In the genomic region with DNA sequence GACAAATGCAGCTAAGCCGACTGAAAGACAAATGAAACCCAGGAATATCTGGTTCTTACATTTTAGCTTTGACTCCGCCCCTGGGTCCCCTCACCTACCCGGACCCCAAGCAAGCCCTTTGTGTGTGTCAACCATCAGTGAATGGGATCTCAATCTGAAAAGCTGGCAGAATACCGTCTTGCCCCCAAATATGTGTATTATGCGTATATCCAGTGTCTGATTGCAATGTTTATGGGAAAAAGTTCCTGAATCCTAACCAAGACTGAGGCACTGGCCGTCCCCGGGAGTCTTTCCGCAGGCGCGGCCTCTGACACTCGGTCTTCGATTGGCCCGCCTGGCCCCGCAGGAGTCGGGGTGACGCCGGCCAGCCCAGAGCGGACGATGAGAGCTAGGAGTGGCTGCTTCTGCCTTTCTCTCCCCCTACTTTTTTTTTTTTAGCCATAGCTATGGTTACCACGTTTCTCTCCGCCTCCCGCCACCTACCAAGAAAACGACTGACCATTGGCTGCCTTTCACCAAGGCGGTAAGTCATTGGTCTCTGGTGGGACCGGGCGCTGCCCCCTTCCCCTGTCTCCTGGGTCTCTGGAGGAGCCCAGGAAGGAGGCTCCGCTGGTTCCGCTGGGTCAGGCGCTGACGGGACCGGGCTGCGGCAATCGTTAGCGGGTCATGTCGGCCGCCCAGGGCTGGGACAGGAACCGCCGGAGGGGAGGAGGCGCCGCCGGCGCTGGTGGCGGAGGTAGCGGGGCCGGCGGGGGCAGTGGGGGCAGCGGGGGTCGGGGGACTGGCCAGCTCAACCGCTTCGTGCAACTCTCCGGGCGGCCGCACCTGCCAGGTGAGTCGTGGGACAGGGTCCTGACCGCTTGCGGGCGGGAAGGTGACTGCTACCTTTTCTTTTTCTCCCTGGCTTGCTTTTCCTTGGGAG, we compare ENCODE assay signal across 1 cellular context.
TF ChIP-seq lines count a peak whose summit lies in the region.

Gene KLHDC10 (plus strand): TSS at position 557 of the 922 bp plus-strand sequence. CDS start 110 bp downstream, at position 667.

TF ChIP-seq in K562, 482 proteins besides CTCF, POLR2A, EP300 and RAD21 (continued from another document and continues in another):
- TF ChIP-seq SP1 (CRISPR knock-in tag; IDR thresholded peaks at IDR 0.05): peak; percentile 96
- peak; percentile 78 for TF ChIP-seq POLR2G (IDR thresholded peaks at IDR 0.05; ENCODE audit: low read depth, low read length)
- peak; percentile 79 for TF ChIP-seq POLR2H (tag; IDR thresholded peaks at IDR 0.05; ENCODE audit: low read depth)
- 0 out of 2 replicates have a peak, but pooled peaks have one; percentile 31 for TF ChIP-seq ZNF589 (CRISPR knock-in tag; IDR thresholded peaks at IDR 0.05; ENCODE audit: low read depth)
- TF ChIP-seq GABPB1 (CRISPR knock-in tag; IDR thresholded peaks at IDR 0.05): peak; percentile 70
- TF ChIP-seq SMARCE1 (IDR thresholded peaks at IDR 0.05): peak; percentile 41; the same call in 1 of the 2 replicates
- peak; percentile 57 to 92; a peak in 3 of 4 replicates for TF ChIP-seq RCOR1 (IDR thresholded peaks at IDR 0.05; ENCODE audit: borderline replicate concordance in 1 of 2, low read depth in 2 of 2, low read length in 2 of 2)
- TF ChIP-seq SP2 (IDR thresholded peaks at IDR 0.05; ENCODE audit: extremely low read depth, low read depth, low read length, poor library complexity, severe bottlenecking): peak; percentile 37
- no peak for TF ChIP-seq ZFP36 (IDR thresholded peaks at IDR 0.05; ENCODE audit: low read depth, low read length, partially characterized antibody)
- TF ChIP-seq PHTF2 (CRISPR knock-in tag; IDR thresholded peaks at IDR 0.05): 0 out of 2 replicates have a peak, but pooled peaks have one; percentile 39
- peak; percentile 81 for TF ChIP-seq ESRRA (IDR thresholded peaks at IDR 0.05; ENCODE audit: borderline replicate concordance, low read depth)
- 0 out of 2 replicates have a peak, but pooled peaks have one; percentile 43 for TF ChIP-seq TAF7 (tag; IDR thresholded peaks at IDR 0.05)
- no peak for TF ChIP-seq NR1H2 (CRISPR knock-in tag; IDR thresholded peaks at IDR 0.05)
- TF ChIP-seq NR3C1 (CRISPR knock-in tag; IDR thresholded peaks at IDR 0.05): no peak
- peak; percentile 95 for TF ChIP-seq FOXM1 (IDR thresholded peaks at IDR 0.05; ENCODE audit: low read depth)
- TF ChIP-seq FOXM1 (CRISPR knock-in tag; IDR thresholded peaks at IDR 0.05; ENCODE audit: low read depth): 0 out of 2 replicates have a peak, but pooled peaks have one; percentile 21
- TF ChIP-seq ZNF518B (CRISPR knock-in tag; IDR thresholded peaks at IDR 0.05): no peak
- no peak for TF ChIP-seq GATA2 (CRISPR knock-in tag; IDR thresholded peaks at IDR 0.05)
- TF ChIP-seq MCM2 (IDR thresholded peaks at IDR 0.05; ENCODE audit: low read depth): no peak
- peak; percentile 92 for TF ChIP-seq NFYB (IDR thresholded peaks at IDR 0.05; ENCODE audit: extremely low read depth, insufficient read length)
- TF ChIP-seq ZZZ3 (IDR thresholded peaks at IDR 0.05): no peak
- TF ChIP-seq ZNF785 (CRISPR knock-in tag; IDR thresholded peaks at IDR 0.05): no peak
- TF ChIP-seq CREM (IDR thresholded peaks at IDR 0.05; ENCODE audit: low read depth): peak; percentile 94
- no peak for TF ChIP-seq NUFIP1 (IDR thresholded peaks at IDR 0.05; ENCODE audit: partially characterized antibody)
- TF ChIP-seq MYC (IDR thresholded peaks at IDR 0.05; ENCODE audit: low read depth, low read length): peak; percentile 89
- TF ChIP-seq MYC (CRISPR knock-in tag; IDR thresholded peaks at IDR 0.05; ENCODE audit: borderline replicate concordance, low read depth): peak; percentile 20; the same call in 1 of the 2 replicates
- no peak for TF ChIP-seq ZNF766 (CRISPR knock-in tag; conservative IDR thresholded peaks at IDR 0.05)
- peak in 1 of 2 experiments; percentile 68; a peak in 2 of 4 replicates for TF ChIP-seq FOXA3 (CRISPR knock-in tag; conservative IDR thresholded peaks at IDR 0.05 in 1 of 2, IDR thresholded peaks at IDR 0.05 in 1 of 2)
- peak; percentile 30; the same call in 1 of the 2 replicates for TF ChIP-seq KLF13 (tag; IDR thresholded peaks at IDR 0.05; ENCODE audit: borderline replicate concordance, low read depth)
- TF ChIP-seq XRCC5 (IDR thresholded peaks at IDR 0.05; ENCODE audit: low read depth, low read length): peak; percentile 100
- TF ChIP-seq SMC3 (conservative IDR thresholded peaks at IDR 0.05; ENCODE audit: insufficient read depth, low read depth, low read length): 0 out of 2 replicates have a peak, but pooled peaks have one; percentile 9
- peak; percentile 73; the same call in 1 of the 2 replicates for TF ChIP-seq CC2D1A (IDR thresholded peaks at IDR 0.05)
- no peak; the same call in 1 of the 2 replicates for TF ChIP-seq BHLHE40 (IDR thresholded peaks at IDR 0.05; ENCODE audit: low read length)
- TF ChIP-seq ZNF584 (CRISPR knock-in tag; IDR thresholded peaks at IDR 0.05; ENCODE audit: low read depth): 0 out of 2 replicates have a peak, but pooled peaks have one; percentile 62
- TF ChIP-seq, protein P1, sequence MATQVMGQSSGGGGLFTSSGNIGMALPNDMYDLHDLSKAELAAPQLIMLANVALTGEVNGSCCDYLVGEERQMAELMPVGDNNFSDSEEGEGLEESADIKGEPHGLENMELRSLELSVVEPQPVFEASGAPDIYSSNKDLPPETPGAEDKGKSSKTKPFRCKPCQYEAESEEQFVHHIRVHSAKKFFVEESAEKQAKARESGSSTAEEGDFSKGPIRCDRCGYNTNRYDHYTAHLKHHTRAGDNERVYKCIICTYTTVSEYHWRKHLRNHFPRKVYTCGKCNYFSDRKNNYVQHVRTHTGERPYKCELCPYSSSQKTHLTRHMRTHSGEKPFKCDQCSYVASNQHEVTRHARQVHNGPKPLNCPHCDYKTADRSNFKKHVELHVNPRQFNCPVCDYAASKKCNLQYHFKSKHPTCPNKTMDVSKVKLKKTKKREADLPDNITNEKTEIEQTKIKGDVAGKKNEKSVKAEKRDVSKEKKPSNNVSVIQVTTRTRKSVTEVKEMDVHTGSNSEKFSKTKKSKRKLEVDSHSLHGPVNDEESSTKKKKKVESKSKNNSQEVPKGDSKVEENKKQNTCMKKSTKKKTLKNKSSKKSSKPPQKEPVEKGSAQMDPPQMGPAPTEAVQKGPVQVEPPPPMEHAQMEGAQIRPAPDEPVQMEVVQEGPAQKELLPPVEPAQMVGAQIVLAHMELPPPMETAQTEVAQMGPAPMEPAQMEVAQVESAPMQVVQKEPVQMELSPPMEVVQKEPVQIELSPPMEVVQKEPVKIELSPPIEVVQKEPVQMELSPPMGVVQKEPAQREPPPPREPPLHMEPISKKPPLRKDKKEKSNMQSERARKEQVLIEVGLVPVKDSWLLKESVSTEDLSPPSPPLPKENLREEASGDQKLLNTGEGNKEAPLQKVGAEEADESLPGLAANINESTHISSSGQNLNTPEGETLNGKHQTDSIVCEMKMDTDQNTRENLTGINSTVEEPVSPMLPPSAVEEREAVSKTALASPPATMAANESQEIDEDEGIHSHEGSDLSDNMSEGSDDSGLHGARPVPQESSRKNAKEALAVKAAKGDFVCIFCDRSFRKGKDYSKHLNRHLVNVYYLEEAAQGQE (CRISPR knock-in tag; IDR thresholded peaks at IDR 0.05; ENCODE audit: low read depth): 0 out of 2 replicates have a peak, but pooled peaks have one; percentile 24
- peak; percentile 48; the same call in 1 of the 2 replicates for TF ChIP-seq BCOR (IDR thresholded peaks at IDR 0.05)
- TF ChIP-seq NFATC3 (IDR thresholded peaks at IDR 0.05): no peak
- TF ChIP-seq MAX (CRISPR knock-in tag; IDR thresholded peaks at IDR 0.05): peak; percentile 36; the same call in 1 of the 2 replicates
- no peak for TF ChIP-seq ZNF644 (tag; IDR thresholded peaks at IDR 0.05; ENCODE audit: low read depth)
- TF ChIP-seq CAMTA2 (CRISPR knock-in tag; conservative IDR thresholded peaks at IDR 0.05): no peak
- peak; percentile 53; the same call in 1 of the 2 replicates for TF ChIP-seq DPF2 (IDR thresholded peaks at IDR 0.05)
- TF ChIP-seq ETV1 (tag; conservative IDR thresholded peaks at IDR 0.05; ENCODE audit: low read depth): peak; percentile 47
- TF ChIP-seq, protein P2, sequence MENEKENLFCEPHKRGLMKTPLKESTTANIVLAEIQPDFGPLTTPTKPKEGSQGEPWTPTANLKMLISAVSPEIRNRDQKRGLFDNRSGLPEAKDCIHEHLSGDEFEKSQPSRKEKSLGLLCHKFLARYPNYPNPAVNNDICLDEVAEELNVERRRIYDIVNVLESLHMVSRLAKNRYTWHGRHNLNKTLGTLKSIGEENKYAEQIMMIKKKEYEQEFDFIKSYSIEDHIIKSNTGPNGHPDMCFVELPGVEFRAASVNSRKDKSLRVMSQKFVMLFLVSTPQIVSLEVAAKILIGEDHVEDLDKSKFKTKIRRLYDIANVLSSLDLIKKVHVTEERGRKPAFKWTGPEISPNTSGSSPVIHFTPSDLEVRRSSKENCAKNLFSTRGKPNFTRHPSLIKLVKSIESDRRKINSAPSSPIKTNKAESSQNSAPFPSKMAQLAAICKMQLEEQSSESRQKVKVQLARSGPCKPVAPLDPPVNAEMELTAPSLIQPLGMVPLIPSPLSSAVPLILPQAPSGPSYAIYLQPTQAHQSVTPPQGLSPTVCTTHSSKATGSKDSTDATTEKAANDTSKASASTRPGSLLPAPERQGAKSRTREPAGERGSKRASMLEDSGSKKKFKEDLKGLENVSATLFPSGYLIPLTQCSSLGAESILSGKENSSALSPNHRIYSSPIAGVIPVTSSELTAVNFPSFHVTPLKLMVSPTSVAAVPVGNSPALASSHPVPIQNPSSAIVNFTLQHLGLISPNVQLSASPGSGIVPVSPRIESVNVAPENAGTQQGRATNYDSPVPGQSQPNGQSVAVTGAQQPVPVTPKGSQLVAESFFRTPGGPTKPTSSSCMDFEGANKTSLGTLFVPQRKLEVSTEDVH (IDR thresholded peaks at IDR 0.05; ENCODE audit: low read depth, partially characterized antibody): peak; percentile 65
- TF ChIP-seq, protein P3, sequence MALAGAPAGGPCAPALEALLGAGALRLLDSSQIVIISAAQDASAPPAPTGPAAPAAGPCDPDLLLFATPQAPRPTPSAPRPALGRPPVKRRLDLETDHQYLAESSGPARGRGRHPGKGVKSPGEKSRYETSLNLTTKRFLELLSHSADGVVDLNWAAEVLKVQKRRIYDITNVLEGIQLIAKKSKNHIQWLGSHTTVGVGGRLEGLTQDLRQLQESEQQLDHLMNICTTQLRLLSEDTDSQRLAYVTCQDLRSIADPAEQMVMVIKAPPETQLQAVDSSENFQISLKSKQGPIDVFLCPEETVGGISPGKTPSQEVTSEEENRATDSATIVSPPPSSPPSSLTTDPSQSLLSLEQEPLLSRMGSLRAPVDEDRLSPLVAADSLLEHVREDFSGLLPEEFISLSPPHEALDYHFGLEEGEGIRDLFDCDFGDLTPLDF (CRISPR knock-in tag; IDR thresholded peaks at IDR 0.05): peak; percentile 86; the same call in 1 of the 2 replicates
- peak; percentile 93 for TF ChIP-seq RNF2 (IDR thresholded peaks at IDR 0.05)
- TF ChIP-seq E2F6 (IDR thresholded peaks at IDR 0.05; ENCODE audit: borderline replicate concordance in 1 of 2, extremely low read depth in 1 of 2, insufficient read depth in 1 of 2, insufficient read length in 1 of 2, low read depth in 1 of 2, low read length in 1 of 2, poor library complexity in 1 of 2, severe bottlenecking in 1 of 2): peak in 1 of 2 experiments; percentile 34
- no peak for TF ChIP-seq BRD9 (IDR thresholded peaks at IDR 0.05; ENCODE audit: low read depth, partially characterized antibody)
- TF ChIP-seq HNRNPLL (IDR thresholded peaks at IDR 0.05; ENCODE audit: low read depth, low read length, poor library complexity, severe bottlenecking): peak; percentile 91
- peak; percentile 10; the same call in 1 of the 2 replicates for TF ChIP-seq ZHX1 (conservative IDR thresholded peaks at IDR 0.05; ENCODE audit: low read length)
